Comparison of ENCODE assay signal across 10 cellular contexts in genomic region chr18:62189208-62189607, GRCh38. TPM values are rescaled to one million over a fixed set of nuclear protein-coding genes. Genes with fewer than 3 reads are reported as not detected.
DNase-seq lines count a peak whose midpoint lies in the region; ATAC-seq and TF ChIP-seq lines count a peak whose summit lies in the region.
"Had no signal": no experiment of that assay in that cellular context is flagged by ENCODE, and none has a peak within 500 bp of the region (broad histone marks: within the 10 kb centered on the region; RNA-seq: fewer than 3 reads in every experiment).

No MANE protein-coding gene starts in this region.

- CTCF ChIA-PET in SK-N-SH (lab: Yijun Ruan, JAX), result no interaction called here

- ATAC-seq in SK-N-SH treated with all-trans-retinoic acid at 6 μM for 48 hours, result no peak
- no peak for ATAC-seq in HG02759 (IDR thresholded peaks at IDR 0.05; ENCODE audit: unreplicated experiment)

- TF ChIP-seq RAD21 in SK-N-SH (IDR thresholded peaks at IDR 0.05; ENCODE audit: low read length), result no peak

- TF ChIP-seq CTCF in SK-N-SH (IDR thresholded peaks at IDR 0.05), result no peak
- TF ChIP-seq CTCF in SU-DHL-6 (IDR thresholded peaks at IDR 0.05; ENCODE audit: insufficient read depth, low read length, poor library complexity, severe bottlenecking), result no peak
- no peak for TF ChIP-seq CTCF in fibroblast of lung (conservative IDR thresholded peaks at IDR 0.05 in 1 of 2, IDR thresholded peaks at IDR 0.05 in 1 of 2; ENCODE audit: low read depth in 1 of 2, low read length in 2 of 2)

- H4K20me1 ChIP-seq in SK-N-SH (ENCODE audit: insufficient read depth) (peaks cover 37% of the 10 kb centered on the region), SU-DHL-6 (ENCODE audit: low read depth, low read length) (peaks cover 20% of the 10 kb centered on the region), fibroblast of lung (ENCODE audit: control insufficient read depth, extremely low read depth, insufficient read depth, low read length) (no peaks in the 10 kb centered on the region)

- POLR2A ChIA-PET in SK-N-SH (lab: Yijun Ruan, JAX), result no interaction called here

- H3F3A ChIP-seq in SK-N-SH (replicated peaks; ENCODE audit: insufficient read depth) (peaks cover 12% of the 10 kb centered on the region), SU-DHL-6 (ENCODE audit: insufficient read depth) (peaks cover 6% of the 10 kb centered on the region; the same call in 1 of the 2 replicates)

- H3K36me3 ChIP-seq in SK-N-SH (replicated peaks in 1 of 2; ENCODE audit: control insufficient read depth in 1 of 2, insufficient read depth in 2 of 2, low read length in 1 of 2), result peaks cover 0 to 11% of the 10 kb centered on the region in 2 experiments
- H3K36me3 ChIP-seq in SU-DHL-6 (ENCODE audit: low read length), result peaks cover 14% of the 10 kb centered on the region; the same call in 1 of the 2 replicates
- H3K36me3 ChIP-seq in fibroblast of lung (ENCODE audit: control insufficient read depth, insufficient read depth, low read length), result no peaks in the 10 kb centered on the region
- peaks cover 0 to 4% (median 0%) of the 10 kb centered on the region in 3 donors for H3K36me3 ChIP-seq in skeletal muscle tissue (ENCODE audit: control insufficient read depth in 3 of 3, insufficient read depth in 3 of 3, low read length in 3 of 3)

- H3K4me2 ChIP-seq in SK-N-SH, result peak overlapping the region; percentile 87
- H3K4me2 ChIP-seq in SU-DHL-6 (ENCODE audit: low read depth, low read length, poor library complexity, severe bottlenecking), result peak overlapping the region; percentile 82
- peak overlapping the region; percentile 94 for H3K4me2 ChIP-seq in fibroblast of lung (ENCODE audit: extremely low read depth, insufficient read depth, low read length)

- H3K4me3 ChIP-seq in SK-N-SH (ENCODE audit: low read depth in 2 of 2, low read length in 1 of 2), result peak overlapping the region; percentile 97 to 100
- H3K4me3 ChIP-seq in SU-DHL-6 (ENCODE audit: insufficient read depth, low read length, poor library complexity, severe bottlenecking), result peak overlapping the region; percentile 95
- H3K4me3 ChIP-seq in fibroblast of lung (replicated peaks in 1 of 4; ENCODE audit: control extremely low read depth in 1 of 4, insufficient read depth in 1 of 4, low read depth in 3 of 4, low read length in 4 of 4), result peak overlapping the region; percentile 69 to 99 (median 87)
- H3K4me3 ChIP-seq in skeletal muscle tissue (ENCODE audit: low read length in 3 of 3), result peak overlapping the region in 2 of 3 donors; percentile 5 to 17

- H3K9me2 ChIP-seq in SK-N-SH (no peaks in the 10 kb centered on the region), SU-DHL-6 (replicated peaks; ENCODE audit: insufficient read depth, low read length) (no peaks in the 10 kb centered on the region)

- H2AFZ ChIP-seq in SK-N-SH (ENCODE audit: low read depth) (no peak overlapping the region), SU-DHL-6 (ENCODE audit: low read depth, low read length, severe bottlenecking) (no peak overlapping the region), fibroblast of lung (ENCODE audit: low read length) (no peak overlapping the region)

- no peak for TF ChIP-seq EP300 in SK-N-SH (IDR thresholded peaks at IDR 0.05; ENCODE audit: borderline replicate concordance in 1 of 2, low read depth in 1 of 2, low read length in 1 of 2)

- H3K79me2 ChIP-seq in SK-N-SH (ENCODE audit: insufficient read depth) (peaks cover 92% of the 10 kb centered on the region), SU-DHL-6 (ENCODE audit: insufficient read depth, low read length) (peaks cover 96% of the 10 kb centered on the region), fibroblast of lung (ENCODE audit: control insufficient read depth, insufficient read depth, low read length) (peaks cover 63% of the 10 kb centered on the region)

- no peak for DNase-seq in SK-N-SH
- DNase-seq in fibroblast of lung (ENCODE audit: low read depth in 2 of 2), result no peak
- DNase-seq in amygdala (lab: John Stamatoyannopoulos, UW), result no peak
- no peak for DNase-seq in NCI-H748 (lab: John Stamatoyannopoulos, UW; ENCODE audit: unreplicated experiment)
- DNase-seq: ACHN; effector CD4-positive, alpha-beta T cell had no signal

- H3K9ac ChIP-seq in SK-N-SH (peak overlapping the region; percentile 79; the same call in 1 of the 2 replicates), SU-DHL-6 (ENCODE audit: low read length) (peak overlapping the region; percentile 87), fibroblast of lung (ENCODE audit: insufficient read depth, low read length) (no peak overlapping the region), skeletal muscle tissue (ENCODE audit: low read depth in 1 of 3, low read length in 3 of 3) (peak overlapping the region in 1 of 3 donors; percentile 28)

- H3K9me3 ChIP-seq in SK-N-SH, result no peaks in the 10 kb centered on the region
- no peaks in the 10 kb centered on the region for H3K9me3 ChIP-seq in SU-DHL-6 (ENCODE audit: insufficient read depth, low read length)
- H3K9me3 ChIP-seq in fibroblast of lung (ENCODE audit: control insufficient read depth, insufficient read depth, low read depth, low read length), result no peaks in the 10 kb centered on the region
- H3K9me3 ChIP-seq in skeletal muscle tissue (ENCODE audit: control insufficient read depth in 3 of 3, low read length in 3 of 3), result no peaks in the 10 kb centered on the region

- H3K4me1 ChIP-seq in SK-N-SH (ENCODE audit: control insufficient read depth in 1 of 2, insufficient read depth in 2 of 2, low read depth in 1 of 2, low read length in 1 of 2), result peaks cover 9 to 17% of the 10 kb centered on the region in 2 experiments; a peak in 3 of 4 replicates
- no peaks in the 10 kb centered on the region for H3K4me1 ChIP-seq in fibroblast of lung (ENCODE audit: control insufficient read depth, extremely low read depth, insufficient read depth, low read length)
- peaks cover 10 to 36% (median 25%) of the 10 kb centered on the region in 3 donors for H3K4me1 ChIP-seq in skeletal muscle tissue (ENCODE audit: control insufficient read depth in 3 of 3, insufficient read depth in 3 of 3, low read length in 3 of 3)

- WGBS in SK-N-SH (ENCODE audit: low lambda C conversion rate), result 6% methylated on average over 2 of the region's 2 CpGs

- H3K27ac ChIP-seq in SK-N-SH (ENCODE audit: low read depth in 2 of 2, low read length in 1 of 2) (no peak overlapping the region), SU-DHL-6 (ENCODE audit: low read depth, low read length) (no peak overlapping the region), fibroblast of lung (ENCODE audit: insufficient read depth, low read length) (no peak overlapping the region), skeletal muscle tissue (ENCODE audit: low read depth, low read length) (no peak overlapping the region)

- H3K27me3 ChIP-seq in SK-N-SH (ENCODE audit: insufficient read depth), result no peaks in the 10 kb centered on the region
- no peaks in the 10 kb centered on the region for H3K27me3 ChIP-seq in SU-DHL-6 (ENCODE audit: low read length)
- H3K27me3 ChIP-seq in fibroblast of lung (ENCODE audit: control insufficient read depth, insufficient read depth, low read length), result no peaks in the 10 kb centered on the region
- no peaks in the 10 kb centered on the region for H3K27me3 ChIP-seq in skeletal muscle tissue (ENCODE audit: control insufficient read depth in 3 of 3, insufficient read depth in 3 of 3, low read length in 3 of 3)

TF ChIP-seq in SK-N-SH, 30 proteins besides CTCF, POLR2A, EP300 and RAD21 (continues in another document):
- TF ChIP-seq MEF2A (IDR thresholded peaks at IDR 0.05; ENCODE audit: borderline replicate concordance, low read depth) (no peak), RCOR1 (IDR thresholded peaks at IDR 0.05; ENCODE audit: low read length) (no peak), SMC3 (IDR thresholded peaks at IDR 0.05; ENCODE audit: low read depth, low read length) (no peak), NFIC (IDR thresholded peaks at IDR 0.05; ENCODE audit: borderline replicate concordance) (no peak), FOSL2 (IDR thresholded peaks at IDR 0.05; ENCODE audit: borderline replicate concordance, low read depth) (no peak), MAX (IDR thresholded peaks at IDR 0.05; ENCODE audit: low read depth) (no peak)

TF ChIP-seq in SK-N-SH treated with all-trans-retinoic acid at 6 μM for 48 hours, 23 proteins besides CTCF, POLR2A, EP300 and RAD21:
- TF ChIP-seq ESRRG (CRISPR knock-in tag; IDR thresholded peaks at IDR 0.05), result no peak
- no peak for TF ChIP-seq GLIS3 (CRISPR knock-in tag; IDR thresholded peaks at IDR 0.05)
- TF ChIP-seq ZNF70 (CRISPR knock-in tag; IDR thresholded peaks at IDR 0.05), result no peak
- TF ChIP-seq TCF4 (CRISPR knock-in tag; IDR thresholded peaks at IDR 0.05; ENCODE audit: borderline replicate concordance), result no peak
- no peak for TF ChIP-seq ZFP30 (CRISPR knock-in tag; IDR thresholded peaks at IDR 0.05)
- TF ChIP-seq ZFP3 (CRISPR knock-in tag; IDR thresholded peaks at IDR 0.05), result no peak

RNA-seq across cellular contexts. Expression of gene RELCH, which starts 2.2 kb away (rescaled TPM):
- polyA plus RNA-seq in SK-N-SH (2012; rRNA removed) (7.4 and 11.0 TPM in 2 replicates), fibroblast of lung (12.2 and 13.1 TPM in 2 replicates)
- polyA plus RNA-seq in SK-N-SH (2012; cell fraction: cytosol; rRNA removed), result 6.7 and 8.0 TPM in 2 replicates
- polyA plus RNA-seq in SK-N-SH (2012; cell fraction: nucleus; rRNA removed), result 14.3 and 23.1 TPM in 2 replicates
- total RNA-seq in fibroblast of lung (22.1 and 34.5 TPM in 2 replicates), skeletal muscle tissue (30.3 TPM)
- polyA plus RNA-seq in fibroblast of lung (2012), result 16.3 and 16.4 TPM in 2 replicates
- 11.0 and 41.3 TPM in 2 replicates for polyA minus RNA-seq in fibroblast of lung (ENCODE audit: low replicate concordance)

RNA-seq across cellular contexts. Expression of gene PIGN, which starts 2.4 kb away (rescaled TPM):
- polyA plus RNA-seq in SK-N-SH (2012; rRNA removed), result 6.1 and 10.4 TPM in 2 replicates
- polyA plus RNA-seq in SK-N-SH (2012; cell fraction: cytosol; rRNA removed), result 11.5 and 12.8 TPM in 2 replicates
- 3.6 and 8.9 TPM in 2 replicates for polyA plus RNA-seq in SK-N-SH (2012; cell fraction: nucleus; rRNA removed)
- 31.7 and 35.2 TPM in 2 replicates for total RNA-seq in fibroblast of lung
- polyA plus RNA-seq in fibroblast of lung, result 25.1 and 39.8 TPM in 2 replicates
- polyA plus RNA-seq in fibroblast of lung (2012), result 10.4 and 14.2 TPM in 2 replicates
- 3.6 and 15.1 TPM in 2 replicates for polyA minus RNA-seq in fibroblast of lung (ENCODE audit: low replicate concordance)
- 48.0 TPM for total RNA-seq in skeletal muscle tissue

Comparison
In these comparisons a context has a peak if more than half of its experiments do, and no peak if none do; other contexts are left out.
1. H3K4me3 ChIP-seq: peak in every context shown above with its lines; median percentile 98 in SK-N-SH; 95 in SU-DHL-6; 87 in fibroblast of lung; 11 in skeletal muscle tissue.